Comparison of ENCODE assay signal across 8 cellular contexts in the genomic region with DNA sequence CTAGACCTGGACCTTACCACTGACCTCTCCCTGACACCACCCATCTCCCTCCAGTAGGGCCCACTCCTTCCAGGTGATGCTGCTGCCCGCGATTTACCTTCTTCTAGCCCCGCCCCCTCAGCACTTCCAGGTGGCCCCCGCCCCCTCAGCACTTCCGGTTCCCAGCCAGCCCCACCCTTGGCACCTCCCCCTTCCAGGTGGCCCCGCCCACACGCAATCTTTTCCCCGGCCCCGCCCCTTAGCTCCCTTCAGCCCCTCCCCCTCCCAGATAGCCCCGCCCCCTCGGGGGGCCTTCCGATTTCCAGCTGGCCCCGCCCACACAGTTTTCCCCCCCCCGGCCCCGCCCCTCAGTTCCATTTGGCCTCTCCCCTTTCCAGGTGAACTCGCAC. TPM values are rescaled to one million over a fixed set of nuclear protein-coding genes. Genes with fewer than 3 reads are reported as not detected.
A peak's percentile ranks its signal among the peaks of the same experiment; 100 is the strongest.
DNase-seq lines count a peak whose midpoint lies in the region; ATAC-seq, FAIRE-seq and TF ChIP-seq lines count a peak whose summit lies in the region.

No MANE protein-coding gene starts in this region.

- TF ChIP-seq POLR2A in GM12891 (IDR thresholded peaks at IDR 0.05; ENCODE audit: low read depth, low read length): no peak

- peak; percentile 88 for FAIRE-seq in GM12891 (lab: Jason Lieb, UNC)

- H3K4me1 ChIP-seq in mesodermal cell (ENCODE audit: control insufficient read depth, insufficient read depth, low read length, poor library complexity, severe bottlenecking): peaks cover 6% of the 10 kb centered on the region

- peak overlapping the region; percentile 84 to 93 for H3K27ac Mint-ChIP-seq in effector memory CD8-positive, alpha-beta T cell

- WGBS in mesodermal cell (ENCODE audit: insufficient coverage in 2 of 2), 2 experiments: 0% methylated on average over 1 of the region's 16 CpGs; no CpG with 5 or more reads in 1 of the 2 experiments

- H3K9me3 Mint-ChIP-seq in effector memory CD8-positive, alpha-beta T cell: no peaks in the 10 kb centered on the region

- ATAC-seq in HG03457 (IDR thresholded peaks at IDR 0.05; ENCODE audit: unreplicated experiment) (peak; percentile 21), GM21390 (IDR thresholded peaks at IDR 0.05; ENCODE audit: unreplicated experiment) (no peak)
- ATAC-seq in effector memory CD8-positive, alpha-beta T cell (replicated peaks): peak; percentile 40

- H3K4me1 Mint-ChIP-seq in effector memory CD8-positive, alpha-beta T cell (ENCODE audit: low read depth in 2 of 2): peaks cover 19 to 24% of the 10 kb centered on the region in 2 donors

- peaks cover 23% of the 10 kb centered on the region for H3K36me3 Mint-ChIP-seq in effector memory CD8-positive, alpha-beta T cell (ENCODE audit: insufficient read depth)

- no peaks in the 10 kb centered on the region for H3K27me3 Mint-ChIP-seq in effector memory CD8-positive, alpha-beta T cell

- peaks cover 25% of the 10 kb centered on the region for H3K36me3 ChIP-seq in mesodermal cell (ENCODE audit: control insufficient read depth, insufficient read depth, low read length)

- H3K4me3 Mint-ChIP-seq in effector memory CD8-positive, alpha-beta T cell: peak overlapping the region; percentile 89 to 92

- peak overlapping the region; percentile 83 for H3K27ac ChIP-seq in mesodermal cell (ENCODE audit: low read depth, low read length, severe bottlenecking)

- DNase-seq in GM12891 (ENCODE audit: insufficient read length, low spot score) (peak; percentile 78), NCI-H748 treated with DMSO at 0.1 percent for 48 hours (lab: John Stamatoyannopoulos, UW) (peak; percentile 91)
- DNase-seq in activated CD8-positive, alpha-beta memory T cell treated with anti-CD3 and anti-CD28 coated beads for 4 hours (ENCODE audit: low read depth in 2 of 2): peak; percentile 83 to 88
- peak; percentile 89 to 92 (median 91) for DNase-seq in effector memory CD8-positive, alpha-beta T cell
- DNase-seq in stimulated activated CD8-positive, alpha-beta memory T cell treated with anti-CD3 and anti-CD28 coated beads, Interleukin-15, amount 100 ng/mL, for 48 hours (ENCODE audit: low read depth in 2 of 2): peak; percentile 75 to 76

- H3K4me3 ChIP-seq in mesodermal cell (ENCODE audit: extremely low read depth, insufficient read depth, low read length, poor library complexity, severe bottlenecking): peak overlapping the region; percentile 91

- H3K9me3 ChIP-seq in mesodermal cell (ENCODE audit: control insufficient read depth, low read length): no peaks in the 10 kb centered on the region

TF ChIP-seq in GM12891, 5 proteins besides CTCF, POLR2A, EP300 and RAD21:
- TF ChIP-seq POLR2AphosphoS5 (IDR thresholded peaks at IDR 0.05; ENCODE audit: low read depth, low read length) (no peak), POU2F2 (IDR thresholded peaks at IDR 0.05; ENCODE audit: low read depth, low read length) (no peak), PAX5 (IDR thresholded peaks at IDR 0.05; ENCODE audit: insufficient read depth, low read length, severe bottlenecking) (no peak), SPI1 (IDR thresholded peaks at IDR 0.05; ENCODE audit: low read depth, low read length) (no peak), TAF1 (IDR thresholded peaks at IDR 0.05; ENCODE audit: low read depth, low read length) (no peak)
TF ChIP-seq in GM12891: peak in this region for 0.

RNA-seq across cellular contexts. Expression of a gene that starts 0.6 kb away (rescaled TPM):
- polyA plus RNA-seq in GM12891 (2012; ENCODE audit: low read depth, missing spikeins): 77.0 TPM
- polyA plus RNA-seq in mesodermal cell (2013, experiment 1 of 2): 50.8 TPM
- 53.6 TPM for polyA plus RNA-seq in mesodermal cell (2013, experiment 2 of 2)

RNA-seq across cellular contexts. Expression of a gene that starts 0.9 kb away (rescaled TPM):
- 4.7 TPM for polyA plus RNA-seq in GM12891 (2012; ENCODE audit: low read depth, missing spikeins)
- polyA plus RNA-seq in mesodermal cell (2013, experiment 1 of 2): 5.4 TPM
- polyA plus RNA-seq in mesodermal cell (2013, experiment 2 of 2): 4.1 TPM

RNA-seq across cellular contexts. Expression of a gene that starts 59.0 kb away (rescaled TPM):
- 3.1 TPM for polyA plus RNA-seq in GM12891 (2012; ENCODE audit: low read depth, missing spikeins)
- polyA plus RNA-seq in mesodermal cell (2013, experiment 1 of 2): 3.2 TPM
- polyA plus RNA-seq in mesodermal cell (2013, experiment 2 of 2): 3.0 TPM
